8 cellular contexts compared by ENCODE assay signal in the genomic region with DNA sequence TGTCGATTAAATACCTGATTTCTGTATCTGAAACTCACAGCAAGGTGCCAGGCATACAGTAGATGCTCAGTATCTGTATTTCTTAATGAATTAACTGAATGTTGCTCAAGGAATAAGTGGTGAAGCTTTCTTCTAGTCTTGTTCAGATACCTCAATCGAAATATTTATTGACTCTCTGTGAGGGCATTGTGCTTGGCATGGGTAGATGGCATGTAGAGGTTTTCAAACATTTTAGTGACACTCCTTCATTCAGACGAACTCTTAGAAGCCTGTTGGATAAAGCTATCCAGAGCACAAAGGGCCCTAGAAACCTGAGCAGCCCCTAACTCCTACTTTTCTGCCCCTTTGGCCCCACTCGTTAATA. TPM values are rescaled to one million over a fixed set of nuclear protein-coding genes. Genes with fewer than 3 reads are reported as not detected.
DNase-seq lines count a peak whose midpoint lies in the region; ATAC-seq and TF ChIP-seq lines count a peak whose summit lies in the region.

No MANE protein-coding gene starts in this region.

- TF ChIP-seq EP300 in upper lobe of left lung (IDR thresholded peaks at IDR 0.05), result no peak

- H4K5ac ChIP-seq in mesendoderm (ENCODE audit: low read length), result no peak overlapping the region

- H3K27me3 Mint-ChIP-seq in activated naive CD4-positive, alpha-beta T cell treated with anti-CD3 and anti-CD28 coated beads, Interleukin-2, amount 50 U/mL, for 24 hours, result no peaks in the 10 kb centered on the region
- peaks cover 16% of the 10 kb centered on the region for H3K27me3 Mint-ChIP-seq in brain

- peak overlapping the region; percentile 97 for H3K4me3 Mint-ChIP-seq in activated naive CD4-positive, alpha-beta T cell treated with anti-CD3 and anti-CD28 coated beads, Interleukin-2, amount 50 U/mL, for 24 hours
- H3K4me3 Mint-ChIP-seq in brain, result peak overlapping the region; percentile 98 to 99 (median 98)

- no peak overlapping the region for H3K27ac ChIP-seq in mesendoderm (ENCODE audit: low read depth, low read length)
- H3K27ac ChIP-seq in upper lobe of left lung, result peak overlapping the region; percentile 82 to 91 (median 90)

- no peak for DNase-seq in activated naive CD4-positive, alpha-beta T cell treated with anti-CD3 and anti-CD28 coated beads, Interleukin-2, amount 50 U/mL, for 16 hours
- DNase-seq in mesendoderm (no peak), upper lobe of left lung (no peak), SK-N-DZ (ENCODE audit: low spot score) (no peak), COLO829 (ENCODE audit: low spot score) (no peak), NCI-H2107 treated with DMSO at 0.1 percent for 48 hours (lab: John Stamatoyannopoulos, UW; ENCODE audit: unreplicated experiment) (no peak)

- H2BK120ac ChIP-seq in mesendoderm (ENCODE audit: low read depth, low read length), result no peak overlapping the region

- H3K79me1 ChIP-seq in mesendoderm (ENCODE audit: low read length), result peaks cover 22% of the 10 kb centered on the region

- H3K9ac ChIP-seq in mesendoderm (ENCODE audit: low read length), result peak overlapping the region; percentile 55

- no peak for TF ChIP-seq POLR2A in upper lobe of left lung (IDR thresholded peaks at IDR 0.05)

- no peak for TF ChIP-seq CTCF in brain (conservative IDR thresholded peaks at IDR 0.05)
- no peak for TF ChIP-seq CTCF in upper lobe of left lung (IDR thresholded peaks at IDR 0.05)

- peak overlapping the region; percentile 76 for H3K56ac ChIP-seq in mesendoderm (ENCODE audit: low read length)

- H3K9me3 Mint-ChIP-seq in activated naive CD4-positive, alpha-beta T cell treated with anti-CD3 and anti-CD28 coated beads, Interleukin-2, amount 50 U/mL, for 24 hours, result no peaks in the 10 kb centered on the region
- no peaks in the 10 kb centered on the region for H3K9me3 Mint-ChIP-seq in brain

- no peak overlapping the region for H3K4ac ChIP-seq in mesendoderm (ENCODE audit: low read depth, low read length)

- no CpG with 5 or more reads among the region's 4 CpGs for WGBS in mesendoderm (ENCODE audit: extremely low coverage, insufficient coverage, low lambda C conversion rate)
- 39 to 49% methylated on average over 4 of the region's 4 CpGs for WGBS in upper lobe of left lung, 2 donors

- peaks cover 61% of the 10 kb centered on the region for H3K4me1 Mint-ChIP-seq in activated naive CD4-positive, alpha-beta T cell treated with anti-CD3 and anti-CD28 coated beads, Interleukin-2, amount 50 U/mL, for 24 hours
- peaks cover 83% of the 10 kb centered on the region for H3K4me1 Mint-ChIP-seq in brain

- H3K4me2 ChIP-seq in mesendoderm (ENCODE audit: low read length), result peak overlapping the region; percentile 50

- no peak overlapping the region for H3K18ac ChIP-seq in mesendoderm (ENCODE audit: low read length)

- H3K27me3 ChIP-seq in mesendoderm (ENCODE audit: insufficient read depth, low read length, poor library complexity) (no peaks in the 10 kb centered on the region), upper lobe of left lung (no peaks in the 10 kb centered on the region)

- H3K4me1 ChIP-seq in mesendoderm (ENCODE audit: control insufficient read depth, low read depth, low read length) (peaks cover 7% of the 10 kb centered on the region), upper lobe of left lung (peaks cover 57 to 77% (median 60%) of the 10 kb centered on the region in 4 donors)

- H4K8ac ChIP-seq in mesendoderm (ENCODE audit: low read depth, low read length), result peak overlapping the region; percentile 59

- H2AK5ac ChIP-seq in mesendoderm (ENCODE audit: low read length), result no peak overlapping the region

- ATAC-seq in upper lobe of left lung (ENCODE audit: low FRiP score in 2 of 2), result no peak

- H3K4me3 ChIP-seq in mesendoderm (ENCODE audit: low read length) (no peak overlapping the region), upper lobe of left lung (peak overlapping the region in 3 of 4 donors; percentile 63 to 86 (median 79))

- H3K79me2 ChIP-seq in mesendoderm (ENCODE audit: control insufficient read depth, insufficient read depth, low read length), result peaks cover 27% of the 10 kb centered on the region

- H2BK5ac ChIP-seq in mesendoderm (ENCODE audit: low read length), result no peak overlapping the region

- H3K36me3 Mint-ChIP-seq in activated naive CD4-positive, alpha-beta T cell treated with anti-CD3 and anti-CD28 coated beads, Interleukin-2, amount 50 U/mL, for 24 hours, result peaks cover 5% of the 10 kb centered on the region
- peaks cover 16% of the 10 kb centered on the region for H3K36me3 Mint-ChIP-seq in brain

- H3K23ac ChIP-seq in mesendoderm (ENCODE audit: low read length), result no peak overlapping the region

- no peak overlapping the region for H2BK15ac ChIP-seq in mesendoderm (replicated peaks; ENCODE audit: low read depth)

- H3K36me3 ChIP-seq in mesendoderm (ENCODE audit: control insufficient read depth, insufficient read depth, low read length), result no peaks in the 10 kb centered on the region
- no peaks in the 10 kb centered on the region for H3K36me3 ChIP-seq in upper lobe of left lung

- H3K27ac Mint-ChIP-seq in activated naive CD4-positive, alpha-beta T cell treated with anti-CD3 and anti-CD28 coated beads, Interleukin-2, amount 50 U/mL, for 24 hours, result peak overlapping the region; percentile 98
- H3K27ac Mint-ChIP-seq in brain, result peak overlapping the region; percentile 96 to 99 (median 99)

- no peaks in the 10 kb centered on the region for H3K9me3 ChIP-seq in upper lobe of left lung

RNA-seq across cellular contexts. Expression of gene SNX1, which starts 0.4 kb away (rescaled TPM):
- 72.4 TPM for polyA plus RNA-seq in brain (ENCODE audit: insufficient read depth, low read depth, low replicate concordance)
- polyA plus RNA-seq in mesendoderm (2013, experiment 1 of 2), result 39.2 TPM
- 41.6 TPM for polyA plus RNA-seq in mesendoderm (2013, experiment 2 of 2)
- 100 to 1,000 TPM; 103 to 234 (median 154) TPM for total RNA-seq in upper lobe of left lung
- polyA plus RNA-seq in SK-N-DZ (2014; cell fraction: cytosol; rRNA removed), result 33.8 and 34.1 TPM in 2 replicates
- 42.3 and 96.4 TPM in 2 replicates for polyA plus RNA-seq in SK-N-DZ (2014; cell fraction: nucleus; rRNA removed)

RNA-seq across cellular contexts. Expression of gene CIAO2A, which starts 1.8 kb away (rescaled TPM):
- polyA plus RNA-seq in brain (ENCODE audit: insufficient read depth, low read depth, low replicate concordance), result 29.1 TPM
- polyA plus RNA-seq in mesendoderm (2013, experiment 1 of 2), result 100.0 TPM
- 131 TPM for polyA plus RNA-seq in mesendoderm (2013, experiment 2 of 2)
- total RNA-seq in upper lobe of left lung, result 10 to 100 TPM; 38.8 to 70.3 (median 49.2) TPM
- polyA plus RNA-seq in SK-N-DZ (2014; cell fraction: cytosol; rRNA removed), result 177 and 192 TPM in 2 replicates
- 156 and 162 TPM in 2 replicates for polyA plus RNA-seq in SK-N-DZ (2014; cell fraction: nucleus; rRNA removed)

RNA-seq across cellular contexts. Expression of gene DAPK2, which starts 49.1 kb away (rescaled TPM):
- 5.1 TPM for polyA plus RNA-seq in brain (ENCODE audit: insufficient read depth, low read depth, low replicate concordance)
- polyA plus RNA-seq in mesendoderm (2013, experiment 1 of 2), result 0.53 TPM
- 0.49 TPM for polyA plus RNA-seq in mesendoderm (2013, experiment 2 of 2)
- 100 to 1,000 TPM in 4 of 6 donors, 10 to 100 TPM in 2; 58.3 to 270 (median 136) TPM for total RNA-seq in upper lobe of left lung
- 0.28 and 0.65 TPM in 2 replicates for polyA plus RNA-seq in SK-N-DZ (2014; cell fraction: cytosol; rRNA removed)
- polyA plus RNA-seq in SK-N-DZ (2014; cell fraction: nucleus; rRNA removed), result 0.62 and 0.67 TPM in 2 replicates

RNA-seq across cellular contexts. Expression of gene SNX22, which starts 56.1 kb away (rescaled TPM):
- 13.4 TPM for polyA plus RNA-seq in brain (ENCODE audit: insufficient read depth, low read depth, low replicate concordance)
- 1.2 TPM for polyA plus RNA-seq in mesendoderm (2013, experiment 1 of 2)
- polyA plus RNA-seq in mesendoderm (2013, experiment 2 of 2), result 1.2 TPM
- 10 to 100 TPM in 5 of 6 donors, 1 to 10 TPM in 1; 9.6 to 44.0 (median 24.8) TPM for total RNA-seq in upper lobe of left lung
- 4.5 and 6.9 TPM in 2 replicates for polyA plus RNA-seq in SK-N-DZ (2014; cell fraction: cytosol; rRNA removed)
- 22.6 and 27.8 TPM in 2 replicates for polyA plus RNA-seq in SK-N-DZ (2014; cell fraction: nucleus; rRNA removed)
